Comparison of ENCODE assay signal across 15 cellular contexts in genomic region chr17:77498875-77499698, GRCh38.
DNase-seq lines count a peak whose midpoint lies in the region; ATAC-seq, FAIRE-seq and TF ChIP-seq lines count a peak whose summit lies in the region.
"Had no signal": no experiment of that assay in that cellular context is flagged by ENCODE, and none has a peak within 500 bp of the region (broad histone marks: within the 10 kb centered on the region; RNA-seq: fewer than 3 reads in every experiment).

No MANE protein-coding gene starts in this region.

- TF ChIP-seq CTCF in heart left ventricle (IDR thresholded peaks at IDR 0.05), result no peak
- TF ChIP-seq CTCF in brain (conservative IDR thresholded peaks at IDR 0.05), result no peak

- H3K4me1 Mint-ChIP-seq in brain, result peaks cover 7% of the 10 kb centered on the region
- peaks cover 0 to 11% of the 10 kb centered on the region in 2 donors for H3K4me1 Mint-ChIP-seq in natural killer cell treated with Interleukin-12 subunit alpha and Interleukin-12 subunit beta and Interleukin-15 and Interleukin-18, amount 100 ng/mL, for 72 hours (ENCODE audit: low read depth in 2 of 2)

- no peaks in the 10 kb centered on the region for H3K9me3 Mint-ChIP-seq in brain
- no peaks in the 10 kb centered on the region for H3K9me3 Mint-ChIP-seq in natural killer cell treated with Interleukin-12 subunit alpha and Interleukin-12 subunit beta and Interleukin-15 and Interleukin-18, amount 100 ng/mL, for 72 hours

- no peaks in the 10 kb centered on the region for H3K27me3 Mint-ChIP-seq in brain
- no peaks in the 10 kb centered on the region for H3K27me3 Mint-ChIP-seq in natural killer cell treated with Interleukin-12 subunit alpha and Interleukin-12 subunit beta and Interleukin-15 and Interleukin-18, amount 100 ng/mL, for 72 hours

- FAIRE-seq in urothelium cell line (lab: Jason Lieb, UNC), result no peak
- FAIRE-seq: GM19239 had no signal

- no peak overlapping the region for H3K27ac ChIP-seq in heart left ventricle
- H3K27ac ChIP-seq: ascending aorta, SJSA1 had no signal

- no peaks in the 10 kb centered on the region for H3K9me3 ChIP-seq in heart left ventricle
- H3K9me3 ChIP-seq: ascending aorta, SJSA1 had no signal

- H3K27ac Mint-ChIP-seq in brain, result peak overlapping the region in 3 of 5 experiments; percentile 59 to 77 (median 63)
- no peak overlapping the region for H3K27ac Mint-ChIP-seq in natural killer cell treated with Interleukin-12 subunit alpha and Interleukin-12 subunit beta and Interleukin-15 and Interleukin-18, amount 100 ng/mL, for 72 hours

- DNase-seq in heart left ventricle (peak in 3 of 5 donors; percentile 12 to 28 (median 13)), Right ventricle myocardium superior (no peak), urothelium cell line (ENCODE audit: low spot score) (no peak), EL (no peak), NCI-H1092 treated with DMSO at 0.1 percent for 48 hours (lab: John Stamatoyannopoulos, UW) (no peak)
- DNase-seq in natural killer cell treated with Interleukin-12 subunit alpha and Interleukin-12 subunit beta and Interleukin-15 and Interleukin-18, amount 100 ng/mL, for 72 hours (ENCODE audit: low spot score), result peak; percentile 58
- no peak for DNase-seq in stimulated activated CD4-positive, alpha-beta T cell treated with anti-CD3 and anti-CD28 coated beads, Interleukin-12 subunit alpha, Interleukin-12 subunit beta, amount 100 ng/mL, for 4 hours
- DNase-seq: AML-193, DMS79 treated with DMSO at 0.1 percent for 48 hours, NCI-H2227 treated with DMSO at 0.1 percent for 48 hours, nucleus accumbens had no signal

- H3K27me3 ChIP-seq in heart left ventricle, result no peaks in the 10 kb centered on the region
- H3K27me3 ChIP-seq: ascending aorta, SJSA1 had no signal

- H3K4me1 ChIP-seq in heart left ventricle, result peaks cover 0 to 12% (median 5%) of the 10 kb centered on the region in 12 donors

- H3K36me3 Mint-ChIP-seq in brain, result peaks cover 26% of the 10 kb centered on the region
- H3K36me3 Mint-ChIP-seq in natural killer cell treated with Interleukin-12 subunit alpha and Interleukin-12 subunit beta and Interleukin-15 and Interleukin-18, amount 100 ng/mL, for 72 hours, result no peaks in the 10 kb centered on the region

- no peak overlapping the region for H3K4me3 Mint-ChIP-seq in brain
- H3K4me3 Mint-ChIP-seq in natural killer cell treated with Interleukin-12 subunit alpha and Interleukin-12 subunit beta and Interleukin-15 and Interleukin-18, amount 100 ng/mL, for 72 hours, result no peak overlapping the region

- intact Hi-C loops in heart left ventricle (cut with DNase I), result loop anchor here in 2 of 10 donors (10.0 kb wide), 2 partner anchors 404 to 414 kb away; no protein-coding TSS in a partner anchor
- intact Hi-C loops in Right ventricle myocardium superior (cut with DNase I), result no loop called here

- ATAC-seq in heart left ventricle (no peak), Right ventricle myocardium superior (ENCODE audit: poor library complexity) (no peak)
- no peak for ATAC-seq in natural killer cell treated with Interleukin-12 subunit alpha and Interleukin-12 subunit beta and Interleukin-15 and Interleukin-18, amount 100 ng/mL, for 72 hours

- TF ChIP-seq POLR2A in heart left ventricle (IDR thresholded peaks at IDR 0.05), result no peak

- peaks cover 0 to 77% (median 19%) of the 10 kb centered on the region in 9 donors for H3K36me3 ChIP-seq in heart left ventricle

- no peak overlapping the region for H3K4me3 ChIP-seq in heart left ventricle
- H3K4me3 ChIP-seq: ascending aorta, SJSA1 had no signal

- WGBS in heart left ventricle, 4 donors, result 94% methylated on average over 21 to 24 of the region's 24 CpGs

Comparison
In these comparisons a context has a peak if more than half of its experiments do, and no peak if none do; other contexts are left out.
1. DNase-seq: peak in heart left ventricle (3 of 5) and natural killer cell treated with Interleukin-12 subunit alpha and Interleukin-12 subunit beta and Interleukin-15 and Interleukin-18, amount 100 ng/mL, for 72 hours (single experiment); none in Right ventricle myocardium superior (single experiment), urothelium cell line (single experiment), EL (single experiment), stimulated activated CD4-positive, alpha-beta T cell treated with anti-CD3 and anti-CD28 coated beads, Interleukin-12 subunit alpha, Interleukin-12 subunit beta, amount 100 ng/mL, for 4 hours (single experiment) and NCI-H1092 treated with DMSO at 0.1 percent for 48 hours (single experiment).
2. H3K27ac Mint-ChIP-seq: peak in brain (3 of 5); none in natural killer cell treated with Interleukin-12 subunit alpha and Interleukin-12 subunit beta and Interleukin-15 and Interleukin-18, amount 100 ng/mL, for 72 hours (0 of 2).